ENCODE assay signal across 17 cellular contexts in genomic region chr10:93509816-93510215, GRCh38. TPM values are rescaled to one million over a fixed set of nuclear protein-coding genes. Genes with fewer than 3 reads are reported as not detected.
DNase-seq lines count a peak whose midpoint lies in the region; ATAC-seq lines count a peak whose summit lies in the region.
"Had no signal": no experiment of that assay in that cellular context is flagged by ENCODE, and none has a peak within 500 bp of the region (broad histone marks: within the 10 kb centered on the region; RNA-seq: fewer than 3 reads in every experiment).

No MANE protein-coding gene starts in this region.

- H3K27ac Mint-ChIP-seq in activated CD4-positive, alpha-beta T cell treated with anti-CD3 and anti-CD28 coated beads for 36 hours = no peak overlapping the region
- H3K27ac Mint-ChIP-seq in CD4-positive, CD25-positive, alpha-beta regulatory T cell = peak overlapping the region; percentile 2 to 78 (median 15)
- H3K27ac Mint-ChIP-seq in activated T-helper 17 cell treated with anti-CD3 and anti-CD28 coated beads, Interleukin-2, amount 50 U/mL, for 72 hours = peak overlapping the region; percentile 28
- H3K27ac Mint-ChIP-seq in stimulated activated effector memory CD8-positive, alpha-beta T cell treated with anti-CD3 and anti-CD28 coated beads, Interleukin-12 subunit alpha, Interleukin-12 subunit beta, amount 100 ng/mL, for 72 hours = no peak overlapping the region
- H3K27ac Mint-ChIP-seq: CD4-positive, alpha-beta T cell had no signal

- H3K9me3 Mint-ChIP-seq in activated CD4-positive, alpha-beta T cell treated with anti-CD3 and anti-CD28 coated beads for 36 hours (ENCODE audit: low read depth) = no peaks in the 10 kb centered on the region
- no peaks in the 10 kb centered on the region for H3K9me3 Mint-ChIP-seq in CD4-positive, CD25-positive, alpha-beta regulatory T cell
- no peaks in the 10 kb centered on the region for H3K9me3 Mint-ChIP-seq in activated T-helper 17 cell treated with anti-CD3 and anti-CD28 coated beads, Interleukin-2, amount 50 U/mL, for 72 hours
- no peaks in the 10 kb centered on the region for H3K9me3 Mint-ChIP-seq in stimulated activated effector memory CD8-positive, alpha-beta T cell treated with anti-CD3 and anti-CD28 coated beads, Interleukin-12 subunit alpha, Interleukin-12 subunit beta, amount 100 ng/mL, for 72 hours
- H3K9me3 Mint-ChIP-seq: CD4-positive, alpha-beta T cell had no signal

- H3K4me1 Mint-ChIP-seq in activated CD4-positive, alpha-beta T cell treated with anti-CD3 and anti-CD28 coated beads for 36 hours = peaks cover 29% of the 10 kb centered on the region
- H3K4me1 Mint-ChIP-seq in CD4-positive, CD25-positive, alpha-beta regulatory T cell = peaks cover 1 to 36% (median 24%) of the 10 kb centered on the region in 4 donors
- peaks cover 8% of the 10 kb centered on the region for H3K4me1 Mint-ChIP-seq in activated T-helper 17 cell treated with anti-CD3 and anti-CD28 coated beads, Interleukin-2, amount 50 U/mL, for 72 hours
- H3K4me1 Mint-ChIP-seq in stimulated activated effector memory CD8-positive, alpha-beta T cell treated with anti-CD3 and anti-CD28 coated beads, Interleukin-12 subunit alpha, Interleukin-12 subunit beta, amount 100 ng/mL, for 72 hours = no peaks in the 10 kb centered on the region

- no peak for DNase-seq in activated CD4-positive, alpha-beta T cell treated with anti-CD3 and anti-CD28 coated beads for 36 hours
- no peak for DNase-seq in activated CD4-positive, alpha-beta T cell treated with anti-CD3 and anti-CD28 coated beads for 1 hour
- peak in 1 of 3 donors; percentile 51 for DNase-seq in CD4-positive, CD25-positive, alpha-beta regulatory T cell
- no peak for DNase-seq in stimulated activated effector memory CD8-positive, alpha-beta T cell treated with anti-CD3 and anti-CD28 coated beads, Interleukin-12 subunit alpha, Interleukin-12 subunit beta, amount 100 ng/mL, for 72 hours (ENCODE audit: low spot score in 2 of 2)
- no peak for DNase-seq in NOMO-1 treated with dmso at 0.1 percent for 144 hours (lab: John Stamatoyannopoulos, UW; ENCODE audit: unreplicated experiment)
- no peak for DNase-seq in GF-D8 (lab: John Stamatoyannopoulos, UW)
- DNase-seq: 8988T; AML-193; Calu3; CD4-positive, alpha-beta T cell; DMS 273 treated with DMSO at 0.1 percent for 48 hours had no signal

- H3K36me3 ChIP-seq in CD4-positive, CD25-positive, alpha-beta regulatory T cell (ENCODE audit: control insufficient read depth, insufficient read depth, low read length) = no peaks in the 10 kb centered on the region

- no peaks in the 10 kb centered on the region for H3K27me3 Mint-ChIP-seq in activated CD4-positive, alpha-beta T cell treated with anti-CD3 and anti-CD28 coated beads for 36 hours
- no peaks in the 10 kb centered on the region for H3K27me3 Mint-ChIP-seq in CD4-positive, CD25-positive, alpha-beta regulatory T cell
- no peaks in the 10 kb centered on the region for H3K27me3 Mint-ChIP-seq in activated T-helper 17 cell treated with anti-CD3 and anti-CD28 coated beads, Interleukin-2, amount 50 U/mL, for 72 hours
- H3K27me3 Mint-ChIP-seq: CD4-positive, alpha-beta T cell had no signal

- POLR2A ChIA-PET in activated CD4-positive, alpha-beta T cell treated with anti-CD3 and anti-CD28 coated beads for 36 hours (lab: Charles Lee) = interaction anchor here (0.9 kb wide), 1 partner anchor 27 kb away, joined by 4 read pairs; no protein-coding TSS in a partner anchor

- H3K9me3 ChIP-seq in CD4-positive, CD25-positive, alpha-beta regulatory T cell (ENCODE audit: control insufficient read depth in 2 of 2, low read length in 2 of 2) = no peaks in the 10 kb centered on the region
- H3K9me3 ChIP-seq: BLaER1 treated with 17β-estradiol and CSF1 and Interleukin-3, amounts not matched to agents 10 nM and 100 nM; HAP-1 had no signal

- ATAC-seq in activated CD4-positive, alpha-beta T cell treated with anti-CD3 and anti-CD28 coated beads for 36 hours = peak; percentile 42
- ATAC-seq in CD4-positive, CD25-positive, alpha-beta regulatory T cell (ENCODE audit: low read depth in 2 of 2) = peak in 1 of 2 donors; percentile 33
- peak; percentile 72 for ATAC-seq in activated T-helper 17 cell treated with anti-CD3 and anti-CD28 coated beads, Interleukin-2, amount 50 U/mL, for 72 hours (replicated peaks)
- ATAC-seq in stimulated activated effector memory CD8-positive, alpha-beta T cell treated with anti-CD3 and anti-CD28 coated beads, Interleukin-12 subunit alpha, Interleukin-12 subunit beta, amount 100 ng/mL, for 72 hours = no peak

- H3K27me3 ChIP-seq in CD4-positive, CD25-positive, alpha-beta regulatory T cell (ENCODE audit: control insufficient read depth, insufficient read depth, low read length) = no peaks in the 10 kb centered on the region
- H3K27me3 ChIP-seq: BLaER1 treated with 17β-estradiol and CSF1 and Interleukin-3, amounts not matched to agents 10 nM and 100 nM had no signal

- no peak overlapping the region for H3K4me3 Mint-ChIP-seq in activated CD4-positive, alpha-beta T cell treated with anti-CD3 and anti-CD28 coated beads for 36 hours
- peak overlapping the region in 3 of 4 donors; percentile 6 to 49 (median 16) for H3K4me3 Mint-ChIP-seq in CD4-positive, CD25-positive, alpha-beta regulatory T cell
- peak overlapping the region; percentile 6 for H3K4me3 Mint-ChIP-seq in activated T-helper 17 cell treated with anti-CD3 and anti-CD28 coated beads, Interleukin-2, amount 50 U/mL, for 72 hours
- peak overlapping the region; percentile 21 for H3K4me3 Mint-ChIP-seq in stimulated activated effector memory CD8-positive, alpha-beta T cell treated with anti-CD3 and anti-CD28 coated beads, Interleukin-12 subunit alpha, Interleukin-12 subunit beta, amount 100 ng/mL, for 72 hours
- H3K4me3 Mint-ChIP-seq: CD4-positive, alpha-beta T cell had no signal

- intact Hi-C loops in activated CD4-positive, alpha-beta T cell treated with anti-CD3 and anti-CD28 coated beads for 36 hours (cut with DNase I, micrococcal nuclease) = loop anchor here (1.0 to 5.0 kb wide), 3 partner anchors 14 to 223 kb away; partner anchors contain the start of genes CEP55 (in 1 of the 2) and MYOF (in 1 of the 2)

- H3K36me3 Mint-ChIP-seq in activated CD4-positive, alpha-beta T cell treated with anti-CD3 and anti-CD28 coated beads for 36 hours (ENCODE audit: low read depth) = peaks cover 35% of the 10 kb centered on the region
- no peaks in the 10 kb centered on the region for H3K36me3 Mint-ChIP-seq in CD4-positive, CD25-positive, alpha-beta regulatory T cell
- peaks cover 38% of the 10 kb centered on the region for H3K36me3 Mint-ChIP-seq in activated T-helper 17 cell treated with anti-CD3 and anti-CD28 coated beads, Interleukin-2, amount 50 U/mL, for 72 hours (ENCODE audit: low read depth)
- peaks cover 45% of the 10 kb centered on the region for H3K36me3 Mint-ChIP-seq in stimulated activated effector memory CD8-positive, alpha-beta T cell treated with anti-CD3 and anti-CD28 coated beads, Interleukin-12 subunit alpha, Interleukin-12 subunit beta, amount 100 ng/mL, for 72 hours

- peaks cover 19% of the 10 kb centered on the region for H3K4me1 ChIP-seq in CD4-positive, CD25-positive, alpha-beta regulatory T cell (ENCODE audit: control insufficient read depth, insufficient read depth, low read length, poor library complexity, severe bottlenecking)

- CTCF ChIA-PET in activated CD4-positive, alpha-beta T cell treated with anti-CD3 and anti-CD28 coated beads for 36 hours (lab: Charles Lee) = interaction anchor here (0.9 to 8.7 kb wide), 9 partner anchors 8 to 707 kb away, joined by 3 to 115 read pairs (median 6); partner anchors contain the start of gene MYOF

- H3K27ac ChIP-seq in CD4-positive, CD25-positive, alpha-beta regulatory T cell (ENCODE audit: insufficient read depth, low read length, poor library complexity, severe bottlenecking) = peak overlapping the region; percentile 56
- H3K27ac ChIP-seq: BLaER1 treated with 17β-estradiol and CSF1 and Interleukin-3, amounts not matched to agents 10 nM and 100 nM had no signal

- peak overlapping the region; percentile 77 for H3K4me3 ChIP-seq in CD4-positive, CD25-positive, alpha-beta regulatory T cell (ENCODE audit: low read depth, low read length)
- H3K4me3 ChIP-seq: BLaER1 treated with 17β-estradiol and CSF1 and Interleukin-3, amounts not matched to agents 10 nM and 100 nM; HAP-1 had no signal

RNA-seq across cellular contexts. Expression of gene CEP55, which starts 13.4 kb away (rescaled TPM):
- total RNA-seq in activated CD4-positive, alpha-beta T cell treated with anti-CD3 and anti-CD28 coated beads for 36 hours = 10 to 100 TPM; 67.8 to 76.0 TPM
- total RNA-seq in CD4-positive, CD25-positive, alpha-beta regulatory T cell = 4.6 TPM
- polyA plus RNA-seq in CD4-positive, CD25-positive, alpha-beta regulatory T cell = 1 to 10 TPM; 3.1 to 5.0 (median 4.5) TPM
- 10 to 100 TPM; 47.8 to 73.8 TPM for total RNA-seq in activated T-helper 17 cell treated with anti-CD3 and anti-CD28 coated beads, Interleukin-2, amount 50 U/mL, for 72 hours

RNA-seq across cellular contexts. Expression of gene MYOF, which starts 27.7 kb away (rescaled TPM):
- 10 to 100 TPM; 37.8 to 40.0 TPM for total RNA-seq in activated CD4-positive, alpha-beta T cell treated with anti-CD3 and anti-CD28 coated beads for 36 hours
- 1.0 TPM for total RNA-seq in CD4-positive, CD25-positive, alpha-beta regulatory T cell
- polyA plus RNA-seq in CD4-positive, CD25-positive, alpha-beta regulatory T cell = under 1 TPM; 0.23 to 0.56 (median 0.39) TPM
- total RNA-seq in activated T-helper 17 cell treated with anti-CD3 and anti-CD28 coated beads, Interleukin-2, amount 50 U/mL, for 72 hours = 10 to 100 TPM; 30.6 to 50.2 TPM

RNA-seq across cellular contexts. Expression of gene FFAR4, which starts 56.6 kb away (rescaled TPM):
- not detected for total RNA-seq in activated CD4-positive, alpha-beta T cell treated with anti-CD3 and anti-CD28 coated beads for 36 hours
- total RNA-seq in CD4-positive, CD25-positive, alpha-beta regulatory T cell = not detected
- polyA plus RNA-seq in CD4-positive, CD25-positive, alpha-beta regulatory T cell = not detected
- not detected for total RNA-seq in activated T-helper 17 cell treated with anti-CD3 and anti-CD28 coated beads, Interleukin-2, amount 50 U/mL, for 72 hours
- total RNA-seq: CD4-positive, alpha-beta T cell; G401; H1; HT1080 had no signal
- polyA plus RNA-seq: H1 had no signal

Comparison
In these comparisons a context has a peak if more than half of its experiments do, and no peak if none do; other contexts are left out.
1. H3K27ac Mint-ChIP-seq: peak in CD4-positive, CD25-positive, alpha-beta regulatory T cell (3 of 3) and activated T-helper 17 cell treated with anti-CD3 and anti-CD28 coated beads, Interleukin-2, amount 50 U/mL, for 72 hours (single experiment); none in activated CD4-positive, alpha-beta T cell treated with anti-CD3 and anti-CD28 coated beads for 36 hours (single experiment) and stimulated activated effector memory CD8-positive, alpha-beta T cell treated with anti-CD3 and anti-CD28 coated beads, Interleukin-12 subunit alpha, Interleukin-12 subunit beta, amount 100 ng/mL, for 72 hours (single experiment).
2. RNA of gene MYOF, which starts 27.7 kb away (total RNA-seq): 30.6 to 50.2 TPM in activated T-helper 17 cell treated with anti-CD3 and anti-CD28 coated beads, Interleukin-2, amount 50 U/mL, for 72 hours and 37.8 to 40.0 TPM in activated CD4-positive, alpha-beta T cell treated with anti-CD3 and anti-CD28 coated beads for 36 hours; 1.0 TPM in CD4-positive, CD25-positive, alpha-beta regulatory T cell (single experiment); every median in the first group is over 10 times any median in the second.